In the genomic region with DNA sequence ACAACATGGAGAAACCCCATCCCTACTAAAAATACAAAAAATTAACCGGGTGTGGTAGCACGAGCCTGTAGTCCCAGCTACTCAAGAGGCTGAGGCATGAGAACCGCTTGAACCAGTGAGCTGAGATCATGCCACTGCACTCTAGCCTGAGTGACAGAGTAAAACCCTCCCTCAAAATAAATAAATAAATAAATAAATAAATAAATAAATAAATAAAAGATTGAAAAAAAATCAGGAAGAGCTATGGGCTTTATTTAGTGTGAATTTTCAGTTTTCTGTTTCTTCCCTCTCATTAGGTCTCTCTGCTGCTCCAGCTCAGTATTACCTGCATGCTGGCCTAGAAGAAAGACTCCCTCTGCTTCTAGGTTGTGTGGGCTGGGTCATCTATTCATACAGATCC, we compare ENCODE assay signal across 34 cellular contexts. TPM values are rescaled to one million over a fixed set of nuclear protein-coding genes. Genes with fewer than 3 reads are reported as not detected.
"Had no signal": no experiment of that assay in that cellular context is flagged by ENCODE, and none has a peak within 500 bp of the region (broad histone marks: within the 10 kb centered on the region; RNA-seq: fewer than 3 reads in every experiment).

No MANE protein-coding gene starts in this region.

- H3K27me3 ChIP-seq: body of pancreas, gastrocnemius medialis had no signal

- H3K4me3 Mint-ChIP-seq: activated B cell treated with CpG ODN at 0.5 μM for 24 hours; activated CD8-positive, alpha-beta T cell treated with anti-CD3 and anti-CD28 coated beads for 36 hours; activated naive CD8-positive, alpha-beta T cell; activated T-cell treated with anti-CD3 and anti-CD28 coated beads, Interleukin-2, amount 50 U/mL, for 4 hours; effector memory CD8-positive, alpha-beta T cell; T-cell; T-helper 1 cell treated with Interleukin-12 subunit alpha and Interleukin-12 subunit beta and Interleukin-4 antibody, amounts not matched to agents 30 μg/mL and 1 μg/mL, for 36 hours; T-helper 2 cell treated with Interferon-gamma antibody and Interleukin-4, amounts not matched to agents 5 μg/mL and 100 μg/mL, for 36 hours had no signal

- H3K36me3 ChIP-seq: esophagus muscularis mucosa, gastrocnemius medialis, heart right ventricle had no signal

- ATAC-seq: activated CD4-positive, CD25-positive, alpha-beta regulatory T cell treated with anti-CD3 and anti-CD28 coated beads, Interleukin-2, amount 50 U/mL, for 24 hours; activated CD8-positive, alpha-beta T cell treated with anti-CD3 and anti-CD28 coated beads for 36 hours; body of pancreas; effector memory CD8-positive, alpha-beta T cell; gastrocnemius medialis; heart right ventricle; T-cell had no signal

- H3K4me1 ChIP-seq: body of pancreas, esophagus muscularis mucosa, gastrocnemius medialis, heart right ventricle had no signal

- H3K36me3 Mint-ChIP-seq: activated naive CD8-positive, alpha-beta T cell; T-cell had no signal

- H3K27ac Mint-ChIP-seq: activated B cell treated with CpG ODN at 0.5 μM for 24 hours; activated CD8-positive, alpha-beta T cell treated with anti-CD3 and anti-CD28 coated beads for 36 hours; activated naive CD8-positive, alpha-beta T cell; effector memory CD8-positive, alpha-beta T cell; T-cell; T-helper 1 cell treated with Interleukin-12 subunit alpha and Interleukin-12 subunit beta and Interleukin-4 antibody, amounts not matched to agents 30 μg/mL and 1 μg/mL, for 36 hours; T-helper 2 cell treated with Interferon-gamma antibody and Interleukin-4, amounts not matched to agents 5 μg/mL and 100 μg/mL, for 36 hours had no signal

- FAIRE-seq: colon had no signal

- DNase-seq: activated B cell treated with CpG ODN at 0.5 μM for 24 hours; activated CD4-positive, alpha-beta T cell treated with anti-CD3 and anti-CD28 coated beads for 48 hours; activated CD4-positive, alpha-beta T cell treated with anti-CD3 and anti-CD28 coated beads, Interleukin-2, amount 50 U/mL, for 1 hour; activated CD4-positive, alpha-beta T cell treated with anti-CD3 and anti-CD28 coated beads, Interleukin-2, amount 50 U/mL, for 48 hours; activated CD8-positive, alpha-beta memory T cell treated with anti-CD3 and anti-CD28 coated beads for 24 hours; activated CD8-positive, alpha-beta T cell treated with anti-CD3 and anti-CD28 coated beads for 36 hours; activated effector memory CD4-positive, alpha-beta T cell treated with Interleukin-2 at 50 U/mL for 16 hours; activated gamma-delta T cell treated with Interleukin-2 at 50 U/mL for 16 hours; activated naive CD4-positive, alpha-beta T cell treated with anti-CD3 and anti-CD28 coated beads, Interleukin-2, amount 50 U/mL, for 16 hours; activated naive CD4-positive, alpha-beta T cell treated with Interleukin-2 at 50 U/mL for 16 hours; activated T-cell treated with anti-CD3 and anti-CD28 coated beads, Interleukin-2, amount 50 U/mL, for 4 hours; amniotic stem cell; anterior cingulate cortex; body of pancreas; caudate nucleus; cortex of kidney; dermis blood vessel endothelial cell; effector CD4-positive, alpha-beta T cell; effector memory CD8-positive, alpha-beta T cell; erythroblast; gastrocnemius medialis; glutamatergic neuron; heart right ventricle; T-cell; T1000; WERI-Rb-1 had no signal

- H3K4me3 ChIP-seq: body of pancreas, esophagus muscularis mucosa, gastrocnemius medialis, heart right ventricle had no signal

- H3K9me3 Mint-ChIP-seq: activated B cell treated with CpG ODN at 0.5 μM for 24 hours; activated CD8-positive, alpha-beta T cell treated with anti-CD3 and anti-CD28 coated beads for 36 hours; activated T-cell treated with anti-CD3 and anti-CD28 coated beads, Interleukin-2, amount 50 U/mL, for 4 hours; effector memory CD8-positive, alpha-beta T cell; T-cell; T-helper 1 cell treated with Interleukin-12 subunit alpha and Interleukin-12 subunit beta and Interleukin-4 antibody, amounts not matched to agents 30 μg/mL and 1 μg/mL, for 36 hours; T-helper 2 cell treated with Interferon-gamma antibody and Interleukin-4, amounts not matched to agents 5 μg/mL and 100 μg/mL, for 36 hours had no signal

- H3K4me1 Mint-ChIP-seq: activated B cell treated with CpG ODN at 0.5 μM for 24 hours, T-cell had no signal

- H3K27ac ChIP-seq: body of pancreas, esophagus muscularis mucosa, foreskin keratinocyte, gastrocnemius medialis, heart right ventricle, WERI-Rb-1 had no signal

- H3K9me3 ChIP-seq: body of pancreas, esophagus muscularis mucosa, gastrocnemius medialis, heart right ventricle had no signal

RNA-seq across cellular contexts. Expression of a gene that starts 55.0 kb away (rescaled TPM):
- total RNA-seq: activated CD8-positive, alpha-beta T cell treated with anti-CD3 and anti-CD28 coated beads for 36 hours; chondrocyte; dermis blood vessel endothelial cell; T-cell had no signal
